1 cellular context compared by ENCODE assay signal in the genomic region with DNA sequence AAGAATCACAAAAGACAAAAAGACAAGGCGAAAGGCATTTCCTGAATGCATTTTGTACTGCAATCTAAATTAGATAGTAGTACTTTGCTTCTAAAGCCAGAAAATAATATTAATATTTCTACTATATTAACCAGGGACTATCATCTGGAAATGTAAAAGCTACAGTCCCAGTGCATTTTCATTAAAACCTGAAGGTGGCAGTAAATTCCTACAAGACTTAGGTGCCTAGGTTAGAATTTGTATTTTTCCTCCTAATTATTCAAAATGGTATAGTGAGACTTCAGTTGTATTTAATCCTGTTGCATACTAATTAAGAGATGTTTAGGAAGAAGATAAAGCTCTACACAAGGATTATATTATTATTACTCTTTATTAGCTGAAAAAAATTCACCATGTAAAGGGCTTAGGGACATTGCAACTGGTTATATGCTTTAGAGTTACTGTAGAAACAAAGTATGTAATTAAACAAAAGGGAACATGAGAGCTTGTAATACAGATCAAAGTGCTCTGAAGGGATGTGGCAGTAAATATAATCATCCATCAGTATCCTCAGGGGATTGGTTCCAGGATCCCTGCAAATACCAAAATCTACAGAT.
TF ChIP-seq lines count a peak whose summit lies in the region.

No MANE protein-coding gene starts in this region.

TF ChIP-seq in IMR-90, 13 proteins besides CTCF, POLR2A, EP300 and RAD21 (continued from another document):
- TF ChIP-seq MAZ (IDR thresholded peaks at IDR 0.05; ENCODE audit: borderline replicate concordance, low read depth, low read length) (no peak), CHD1 (IDR thresholded peaks at IDR 0.05; ENCODE audit: low read depth, low read length) (no peak), FOS (IDR thresholded peaks at IDR 0.05; ENCODE audit: low read depth, low read length) (no peak), BHLHE40 (IDR thresholded peaks at IDR 0.05; ENCODE audit: low read depth, low read length) (no peak), MXI1 (IDR thresholded peaks at IDR 0.05; ENCODE audit: borderline replicate concordance, low read depth, low read length) (no peak), MAFK (IDR thresholded peaks at IDR 0.05; ENCODE audit: low read depth, low read length) (no peak), RFX5 (IDR thresholded peaks at IDR 0.05; ENCODE audit: low read depth, low read length) (no peak), CEBPB (IDR thresholded peaks at IDR 0.05; ENCODE audit: low read depth, low read length) (no peak), NFE2L2 (IDR thresholded peaks at IDR 0.05; ENCODE audit: low read depth, low read length) (no peak)
- TF ChIP-seq, protein P1, sequence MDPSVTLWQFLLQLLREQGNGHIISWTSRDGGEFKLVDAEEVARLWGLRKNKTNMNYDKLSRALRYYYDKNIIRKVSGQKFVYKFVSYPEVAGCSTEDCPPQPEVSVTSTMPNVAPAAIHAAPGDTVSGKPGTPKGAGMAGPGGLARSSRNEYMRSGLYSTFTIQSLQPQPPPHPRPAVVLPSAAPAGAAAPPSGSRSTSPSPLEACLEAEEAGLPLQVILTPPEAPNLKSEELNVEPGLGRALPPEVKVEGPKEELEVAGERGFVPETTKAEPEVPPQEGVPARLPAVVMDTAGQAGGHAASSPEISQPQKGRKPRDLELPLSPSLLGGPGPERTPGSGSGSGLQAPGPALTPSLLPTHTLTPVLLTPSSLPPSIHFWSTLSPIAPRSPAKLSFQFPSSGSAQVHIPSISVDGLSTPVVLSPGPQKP (IDR thresholded peaks at IDR 0.05; ENCODE audit: borderline replicate concordance, low read depth, low read length) = no peak
